Comparison of ENCODE assay signal across 7 cellular contexts in genomic region chr9:136543830-136544548, GRCh38. TPM values are rescaled to one million over a fixed set of nuclear protein-coding genes. Genes with fewer than 3 reads are reported as not detected.
DNase-seq lines count a peak whose midpoint lies in the region; ATAC-seq, FAIRE-seq and TF ChIP-seq lines count a peak whose summit lies in the region.

No MANE protein-coding gene starts in this region.

- POLR2A ChIA-PET in GM12878 (lab: Charles Lee), result interaction anchor here (1.0 to 1.1 kb wide), 3 partner anchors 11 to 30 kb away, joined by 3 to 6 read pairs (median 3); no protein-coding TSS in a partner anchor

- TF ChIP-seq RAD21 in GM12878 (IDR thresholded peaks at IDR 0.05; ENCODE audit: insufficient read depth, low read depth, low read length), result no peak

- H3K4me2 ChIP-seq in Karpas-422 (ENCODE audit: low read depth, low read length, poor library complexity, severe bottlenecking), result peak overlapping the region; percentile 75
- peak overlapping the region; percentile 87 for H3K4me2 ChIP-seq in GM12878 (ENCODE audit: control insufficient read depth, insufficient read depth)

- H3K27me3 ChIP-seq in Karpas-422 (ENCODE audit: low read length) (peaks cover 7% of the 10 kb centered on the region; the same call in 1 of the 2 replicates), GM12878 (replicated peaks in 1 of 2; ENCODE audit: control insufficient read depth in 2 of 2, insufficient read depth in 2 of 2, low read length in 1 of 2) (no peaks in the 10 kb centered on the region), stomach (no peaks in the 10 kb centered on the region)

- H3K9ac ChIP-seq in Karpas-422 (ENCODE audit: low read length) (no peak overlapping the region), GM12878 (ENCODE audit: control insufficient read depth, insufficient read depth, low read length) (peak overlapping the region; percentile 76)

- peaks cover 30% of the 10 kb centered on the region for H3K4me1 ChIP-seq in Karpas-422 (ENCODE audit: low read length)
- H3K4me1 ChIP-seq in GM12878 (ENCODE audit: control insufficient read depth, insufficient read depth, low read length), result peaks cover 40% of the 10 kb centered on the region
- peaks cover 61 to 87% (median 82%) of the 10 kb centered on the region in 4 donors for H3K4me1 ChIP-seq in stomach

- no TSS peak for BruUV-seq in GM12878 (replicated peaks; lab: Mats Ljungman, UMichigan)

- no peak for DNase-seq in Karpas-422
- no peak for DNase-seq in GM12878 (ENCODE audit: low read depth, low spot score)
- peak; percentile 77 for DNase-seq in left lobe of liver (ENCODE audit: low spot score)
- no peak for DNase-seq in stomach
- no peak for DNase-seq in stimulated activated CD4-positive, alpha-beta T cell treated with anti-CD3 and anti-CD28 coated beads, Interleukin-2, amount 100 ng/mL, for 24 hours
- no peak for DNase-seq in stimulated activated CD4-positive, alpha-beta T cell treated with anti-CD3 and anti-CD28 coated beads, Interleukin-4, amount 100 ng/mL, for 1 hour

- CTCF ChIA-PET in GM12878 (lab: Yijun Ruan, JAX), result no interaction called here

- in situ Hi-C loops in GM12878 (cut with MboI), result no loop called here

- H4K20me1 ChIP-seq in Karpas-422 (ENCODE audit: insufficient read depth, low read depth, low read length), result peaks cover 19% of the 10 kb centered on the region; the same call in 1 of the 2 replicates
- H4K20me1 ChIP-seq in GM12878 (ENCODE audit: control insufficient read depth, insufficient read depth), result no peaks in the 10 kb centered on the region; the same call in 1 of the 2 replicates

- no peak overlapping the region for H2AFZ ChIP-seq in Karpas-422 (ENCODE audit: low read length)
- H2AFZ ChIP-seq in GM12878 (ENCODE audit: control insufficient read depth, low read depth, low read length), result no peak overlapping the region

- H3K4me3 ChIP-seq in Karpas-422 (ENCODE audit: low read length) (no peak overlapping the region), GM12878 (peak overlapping the region; percentile 99), stomach (peak overlapping the region; percentile 70 to 92 (median 90))

- TF ChIP-seq EP300 in GM12878 (IDR thresholded peaks at IDR 0.05; ENCODE audit: borderline replicate concordance in 1 of 2, control insufficient read depth in 1 of 2, low read depth in 2 of 2, low read length in 2 of 2) (no peak), stomach (IDR thresholded peaks at IDR 0.05) (no peak)

- ATAC-seq in GM12878 (no peak), left lobe of liver (peak; percentile 7), HG03469 (IDR thresholded peaks at IDR 0.05; ENCODE audit: unreplicated experiment) (no peak)

- TF ChIP-seq CTCF in GM12878 (IDR thresholded peaks at IDR 0.05 in 2 of 3, conservative IDR thresholded peaks at IDR 0.05 in 1 of 3; ENCODE audit: control insufficient read depth in 2 of 3, extremely low read depth in 1 of 3, insufficient read depth in 1 of 3, low read depth in 3 of 3, low read length in 3 of 3) (no peak), stomach (IDR thresholded peaks at IDR 0.05) (no peak)

- no peak overlapping the region for H3K27ac ChIP-seq in Karpas-422 (ENCODE audit: low read length)
- H3K27ac ChIP-seq in GM12878 (ENCODE audit: control insufficient read depth, insufficient read depth), result peak overlapping the region; percentile 41
- H3K27ac ChIP-seq in stomach, result peak overlapping the region; percentile 78 to 97 (median 95)

- H3K79me2 ChIP-seq in Karpas-422 (ENCODE audit: low read length), result no peaks in the 10 kb centered on the region
- H3K79me2 ChIP-seq in GM12878 (ENCODE audit: control insufficient read depth, insufficient read depth, low read length), result peaks cover 34% of the 10 kb centered on the region

- no peak for FAIRE-seq in GM12878 (lab: Jason Lieb, UNC)

- RAD21 ChIA-PET in GM12878 (lab: Charles Lee; ENCODE audit: unreplicated experiment), result interaction anchor here (0.6 kb wide), 1 partner anchor 14 kb away, joined by 3 read pairs; no protein-coding TSS in a partner anchor

- no peaks in the 10 kb centered on the region for H3K9me2 ChIP-seq in Karpas-422 (replicated peaks; ENCODE audit: insufficient read depth, low read length)

- H3K9me3 ChIP-seq in Karpas-422 (ENCODE audit: low read length) (no peaks in the 10 kb centered on the region), GM12878 (replicated peaks; ENCODE audit: control insufficient read depth, insufficient read depth, low read length) (no peaks in the 10 kb centered on the region), stomach (no peaks in the 10 kb centered on the region)

- SMC1A ChIA-PET in GM12878 (lab: Charles Lee; ENCODE audit: uncharacterized antibody, unreplicated experiment), result interaction anchor here (1.1 kb wide), 1 partner anchor 12 kb away, joined by 3 read pairs; no protein-coding TSS in a partner anchor

- TF ChIP-seq POLR2A in GM12878 (IDR thresholded peaks at IDR 0.05; ENCODE audit: low read depth, low read length) (no peak), stomach (IDR thresholded peaks at IDR 0.05) (no peak)

- intact Hi-C loops in GM12878 (cut with micrococcal nuclease; ENCODE audit: unreplicated experiment) (no loop called here), stomach (cut with DNase I; ENCODE audit: low total_unique reads) (loop anchor here (10.0 kb wide), 1 partner anchor 81 kb away; no protein-coding TSS in a partner anchor)

- H3K36me3 ChIP-seq in Karpas-422 (ENCODE audit: insufficient read depth, low read length) (no peaks in the 10 kb centered on the region), GM12878 (ENCODE audit: control insufficient read depth in 2 of 2, insufficient read depth in 2 of 2, low read length in 1 of 2) (peaks cover 0 to 5% of the 10 kb centered on the region in 2 experiments; a peak in 2 of 4 replicates), stomach (peaks cover 3 to 21% (median 8%) of the 10 kb centered on the region in 4 donors)

- WGBS in GM12878 (ENCODE audit: insufficient coverage, insufficient replicate concordance, low lambda C conversion rate, missing lambda C conversion rate), result 76% methylated on average over 30 of the region's 31 CpGs
- 39 to 62% (median 50%) methylated on average over 15 to 31 of the region's 31 CpGs for WGBS in stomach, 5 donors

TF ChIP-seq in GM12878, 131 proteins besides CTCF, POLR2A, EP300 and RAD21:
- no peak for TF ChIP-seq ZNF384 (IDR thresholded peaks at IDR 0.05; ENCODE audit: borderline replicate concordance, low read depth, low read length)
- 0 out of 2 replicates have a peak, but pooled peaks have one; percentile 37 for TF ChIP-seq MLLT1 (IDR thresholded peaks at IDR 0.05)
- peak; percentile 32; the same call in 1 of the 2 replicates for TF ChIP-seq LARP7 (IDR thresholded peaks at IDR 0.05)

RNA-seq across cellular contexts. Expression of gene NOTCH1, which starts 1.9 kb away (rescaled TPM):
- 4.3 and 15.0 TPM in 2 replicates for total RNA-seq in Karpas-422 (2014; rRNA removed; shearing (Covaris generic); ENCODE audit: low replicate concordance)
- 114 and 132 TPM in 2 replicates for total RNA-seq in GM12878 (2013; cell fraction: nucleolus; rRNA removed)
- total RNA-seq in GM12878 (2014; rRNA removed), result 6.9 and 9.7 TPM in 2 replicates
- total RNA-seq in GM12878 (2014; rRNA removed; fragmentation: Illumina TruSeq; extraction: Trizol), result 1.8 and 2.5 TPM in 2 replicates
- 38.6 and 40.0 TPM in 2 replicates for total RNA-seq in GM12878 (2021)
- 2.6 TPM for polyA plus RNA-seq in GM12878 (2011; ENCODE audit: low read depth)
- polyA plus RNA-seq in GM12878 (2011; rRNA removed), result 1.4 TPM in 2 replicates
- 4.7 and 4.9 TPM in 2 replicates for polyA plus RNA-seq in GM12878 (2011; cell fraction: cytosol; rRNA removed)
- polyA plus RNA-seq in GM12878 (2011; cell fraction: nucleus; rRNA removed), result 31.3 and 51.1 TPM in 2 replicates
- 7.3 and 8.7 TPM in 2 replicates for polyA plus RNA-seq in GM12878 (2012)
- polyA plus RNA-seq in GM12878 (2014; fragmentation: Illumina TruSeq; extraction: Trizol), result 1.1 and 2.7 TPM in 2 replicates
- polyA plus RNA-seq in GM12878 (2014; fragmentation: Nextera tagmentation; extraction: Ambion mirVana), result under 1 TPM; 0.02 to 0.24 TPM
- 12.4 and 12.7 TPM in 2 replicates for polyA plus RNA-seq in GM12878 (2014; rRNA removed)
- polyA plus RNA-seq in GM12878 (2016; fragmentation: Nextera tagmentation; extraction: Ambion mirVana), result 1 to 10 TPM; 4.7 to 6.8 TPM
- polyA minus RNA-seq in GM12878 (2011; rRNA and poly(A)+ RNA removed), result 4.2 and 12.3 TPM in 2 replicates
- polyA minus RNA-seq in GM12878 (2011; cell fraction: cytosol; rRNA and poly(A)+ RNA removed), result 20.2 and 32.2 TPM in 2 replicates
- 14.4 and 23.8 TPM in 2 replicates for polyA minus RNA-seq in GM12878 (2011; cell fraction: nucleus; rRNA and poly(A)+ RNA removed)
- 31.9 TPM for total RNA-seq in left lobe of liver
- 100 to 1,000 TPM in 1 of 5 donors, 10 to 100 TPM in 4; 18.4 to 338 (median 62.5) TPM for total RNA-seq in stomach
- 1 to 10 TPM; 1.4 to 7.9 (median 2.3) TPM for polyA plus RNA-seq in stomach
